Comparison of ENCODE assay signal across 8 cellular contexts in genomic region chr6:57172136-57173055, GRCh38. TPM values are rescaled to one million over a fixed set of nuclear protein-coding genes. Genes with fewer than 3 reads are reported as not detected.
A peak's percentile ranks its signal among the peaks of the same experiment; 100 is the strongest.
DNase-seq lines count a peak whose midpoint lies in the region; FAIRE-seq and TF ChIP-seq lines count a peak whose summit lies in the region.

Gene BAG2, plus strand, starts transcription at chr6:57172326. Its CDS starts 372 bp downstream, at chr6:57172698.

- DNase-seq in GDM1 (lab: John Stamatoyannopoulos, UW) (peak; percentile 84), H7 (peak; percentile 86), M059J (ENCODE audit: low read depth) (peak; percentile 89), SJCRH30 (peak; percentile 88 to 89), frontal cortex (ENCODE audit: low spot score in 2 of 2) (peak; percentile 75 to 76), substantia nigra (lab: John Stamatoyannopoulos, UW) (peak; percentile 26 to 92 (median 69))
- DNase-seq in activated naive CD4-positive, alpha-beta T cell (lab: John Stamatoyannopoulos, UW): peak; percentile 59 to 80 (median 62)

- H3K9me3 ChIP-seq in SJCRH30 (replicated peaks) (no peaks in the 10 kb centered on the region), neutrophil (no peaks in the 10 kb centered on the region)

- FAIRE-seq in frontal cortex (lab: Jason Lieb, UNC): no peak

- no peak for TF ChIP-seq CTCF in neutrophil (IDR thresholded peaks at IDR 0.05)

- peaks cover 2% of the 10 kb centered on the region; the same call in 1 of the 2 replicates for H3K36me3 ChIP-seq in H7 (replicated peaks; ENCODE audit: control insufficient read depth, insufficient read depth, low read length)
- peaks cover 6% of the 10 kb centered on the region; the same call in 1 of the 2 replicates for H3K36me3 ChIP-seq in SJCRH30
- peaks cover 4% of the 10 kb centered on the region for H3K36me3 ChIP-seq in neutrophil

- H3K4me1 ChIP-seq in SJCRH30 (peaks cover 8% of the 10 kb centered on the region), neutrophil (ENCODE audit: control insufficient read depth in 1 of 2, insufficient read depth in 1 of 2, low read depth in 1 of 2, low read length in 1 of 2) (peaks cover 15 to 20% of the 10 kb centered on the region in 2 experiments)

- no peaks in the 10 kb centered on the region for H3K27me3 ChIP-seq in H7 (ENCODE audit: control insufficient read depth, insufficient read depth, low read length)
- no peaks in the 10 kb centered on the region for H3K27me3 ChIP-seq in SJCRH30
- H3K27me3 ChIP-seq in neutrophil: peaks cover 28% of the 10 kb centered on the region

- H3K27ac ChIP-seq in SJCRH30: peak within 1 kb of the TSS; percentile 84
- H3K27ac ChIP-seq in neutrophil: no peak within 1 kb of the TSS
- peak within 1 kb of the TSS; percentile 67 for H3K27ac ChIP-seq in substantia nigra (ENCODE audit: low read depth, low read length, poor library complexity, severe bottlenecking)

- H3K4me3 ChIP-seq in H7 (ENCODE audit: insufficient read depth, low read depth, low read length) (peak within 1 kb of the TSS; percentile 58), SJCRH30 (peak within 1 kb of the TSS; percentile 78), neutrophil (ENCODE audit: low read depth in 1 of 2, low read length in 1 of 2) (peak within 1 kb of the TSS; percentile 45 to 61)

RNA-seq across cellular contexts. Expression of gene BAG2, which starts in this region (rescaled TPM):
- 11.9 and 12.3 TPM in 2 replicates for total RNA-seq in H7 (2014; rRNA removed; shearing (Covaris generic))
- total RNA-seq in M059J (2014; rRNA removed; shearing (Covaris generic)): 9.4 and 11.9 TPM in 2 replicates
- 4.6 and 4.8 TPM in 2 replicates for total RNA-seq in SJCRH30 (2014; rRNA removed; shearing (Covaris generic))
- total RNA-seq in frontal cortex: 1.6 TPM
